16 cellular contexts compared by ENCODE assay signal in genomic region chr21:42305707-42306147, GRCh38. TPM values are rescaled to one million over a fixed set of nuclear protein-coding genes. Genes with fewer than 3 reads are reported as not detected.
A peak's percentile ranks its signal among the peaks of the same experiment; 100 is the strongest.
DNase-seq lines count a peak whose midpoint lies in the region; ATAC-seq and TF ChIP-seq lines count a peak whose summit lies in the region.
"Had no signal": no experiment of that assay in that cellular context is flagged by ENCODE, and none has a peak within 500 bp of the region (broad histone marks: within the 10 kb centered on the region; RNA-seq: fewer than 3 reads in every experiment).

No MANE protein-coding gene starts in this region.

- H3K9me3 ChIP-seq in BLaER1 (no peaks in the 10 kb centered on the region), Loucy (ENCODE audit: insufficient read depth, low read depth, low read length) (no peaks in the 10 kb centered on the region), endodermal cell (ENCODE audit: control insufficient read depth, low read length) (no peaks in the 10 kb centered on the region)
- H3K9me3 ChIP-seq: BE2C, Caco-2, HAP-1 had no signal

- H3K9me3 Mint-ChIP-seq in endodermal cell, result no peaks in the 10 kb centered on the region
- H3K9me3 Mint-ChIP-seq in activated CD4-positive, alpha-beta T cell treated with anti-CD3 and anti-CD28 coated beads, Interleukin-2, amount 10 ng/mL, durations not matched to agents 7 days and 5 days, result no peaks in the 10 kb centered on the region
- no peaks in the 10 kb centered on the region for H3K9me3 Mint-ChIP-seq in activated T-cell treated with anti-CD3 and anti-CD28 coated beads, Interleukin-2, amount 50 U/mL, for 24 hours
- H3K9me3 Mint-ChIP-seq in activated T-helper 1 cell treated with anti-CD3 and anti-CD28 coated beads, Interleukin-12 subunit alpha, Interleukin-12 subunit beta, Interleukin-2, Interleukin-4 antibody, amounts not matched to agents 30 ng/mL and 10 ng/mL and 1 ng/mL, durations not matched to agents 14 hours and 24 hours and 36 hours, result no peaks in the 10 kb centered on the region
- H3K9me3 Mint-ChIP-seq: CD8-positive, alpha-beta memory T cell had no signal

- peaks cover 3% of the 10 kb centered on the region for H3K27me3 Mint-ChIP-seq in endodermal cell (ENCODE audit: insufficient read depth)
- H3K27me3 Mint-ChIP-seq in activated CD4-positive, alpha-beta T cell treated with anti-CD3 and anti-CD28 coated beads, Interleukin-2, amount 10 ng/mL, durations not matched to agents 7 days and 5 days, result peaks cover 14% of the 10 kb centered on the region
- peaks cover 12% of the 10 kb centered on the region for H3K27me3 Mint-ChIP-seq in activated T-cell treated with anti-CD3 and anti-CD28 coated beads, Interleukin-2, amount 50 U/mL, for 24 hours
- H3K27me3 Mint-ChIP-seq in activated T-helper 1 cell treated with anti-CD3 and anti-CD28 coated beads, Interleukin-12 subunit alpha, Interleukin-12 subunit beta, Interleukin-2, Interleukin-4 antibody, amounts not matched to agents 30 ng/mL and 10 ng/mL and 1 ng/mL, durations not matched to agents 14 hours and 24 hours and 36 hours (ENCODE audit: insufficient read depth), result peaks cover 18% of the 10 kb centered on the region

- no peaks in the 10 kb centered on the region for H3K27me3 ChIP-seq in BLaER1
- no peaks in the 10 kb centered on the region for H3K27me3 ChIP-seq in Loucy (ENCODE audit: insufficient read depth, low read length, poor library complexity, severe bottlenecking)
- H3K27me3 ChIP-seq in endodermal cell (ENCODE audit: control insufficient read depth, insufficient read depth, low read length, poor library complexity, severe bottlenecking), result peaks cover 7% of the 10 kb centered on the region
- H3K27me3 ChIP-seq: BE2C had no signal

- 89 to 94% methylated on average over 29 to 33 of the region's 33 CpGs for WGBS in endodermal cell (ENCODE audit: insufficient coverage in 1 of 2, insufficient read length in 1 of 2), 2 experiments

- POLR2A ChIA-PET in activated CD4-positive, alpha-beta T cell treated with anti-CD3 and anti-CD28 coated beads, Interleukin-2, amount 10 ng/mL, durations not matched to agents 7 days and 5 days (lab: Charles Lee), result no interaction called here

- no peaks in the 10 kb centered on the region for H3K9me2 ChIP-seq in Loucy (replicated peaks; ENCODE audit: low read depth, low read length)

- H3K9ac ChIP-seq in BLaER1 (no peak overlapping the region), Loucy (ENCODE audit: low read depth, low read length, poor library complexity, severe bottlenecking) (peak overlapping the region; percentile 72), endodermal cell (ENCODE audit: extremely low read depth, low read length, poor library complexity, severe bottlenecking) (no peak overlapping the region)

- intact Hi-C loops in sciatic nerve (cut with DNase I), result no loop called here
- intact Hi-C loops in activated T-helper 1 cell treated with anti-CD3 and anti-CD28 coated beads, Interleukin-12 subunit alpha, Interleukin-12 subunit beta, Interleukin-2, Interleukin-4 antibody, amounts not matched to agents 30 ng/mL and 10 ng/mL and 1 ng/mL, durations not matched to agents 14 hours and 24 hours and 36 hours (cut with micrococcal nuclease), result loop anchor here (10.0 kb wide), 1 partner anchor 209 kb away; the partner anchor contains the start of gene SLC37A1

- no peak for TF ChIP-seq CTCF in Loucy (conservative IDR thresholded peaks at IDR 0.05; ENCODE audit: low read length)
- TF ChIP-seq CTCF in endodermal cell (conservative IDR thresholded peaks at IDR 0.05), result no peak

- peak; percentile 42 for DNase-seq in endodermal cell
- peak; percentile 52 for DNase-seq in sciatic nerve (ENCODE audit: low spot score)
- no peak for DNase-seq in activated CD4-positive, alpha-beta T cell treated with anti-CD3 and anti-CD28 coated beads, Interleukin-2, amount 10 ng/mL, durations not matched to agents 7 days and 5 days
- no peak for DNase-seq in activated T-cell treated with anti-CD3 and anti-CD28 coated beads, Interleukin-2, amount 50 U/mL, for 24 hours
- DNase-seq in activated T-helper 1 cell treated with anti-CD3 and anti-CD28 coated beads, Interleukin-12 subunit alpha, Interleukin-12 subunit beta, Interleukin-2, Interleukin-4 antibody, amounts not matched to agents 30 ng/mL and 10 ng/mL and 1 ng/mL, durations not matched to agents 14 hours and 24 hours and 36 hours (ENCODE audit: low spot score), result no peak
- DNase-seq: BE2C; CD8-positive, alpha-beta memory T cell; DND-41; GDM1 had no signal

- H3K27ac ChIP-seq in BLaER1 (0 out of 2 replicates have a peak overlapping the region, but pooled peaks have one; percentile 42), endodermal cell (ENCODE audit: low read depth, low read length) (no peak overlapping the region)
- H3K27ac ChIP-seq: HL-60 had no signal

- H3K36me3 Mint-ChIP-seq in endodermal cell (ENCODE audit: low read depth), result no peaks in the 10 kb centered on the region
- H3K36me3 Mint-ChIP-seq in activated CD4-positive, alpha-beta T cell treated with anti-CD3 and anti-CD28 coated beads, Interleukin-2, amount 10 ng/mL, durations not matched to agents 7 days and 5 days (ENCODE audit: low read depth), result no peaks in the 10 kb centered on the region
- no peaks in the 10 kb centered on the region for H3K36me3 Mint-ChIP-seq in activated T-cell treated with anti-CD3 and anti-CD28 coated beads, Interleukin-2, amount 50 U/mL, for 24 hours (ENCODE audit: low read depth)
- H3K36me3 Mint-ChIP-seq in activated T-helper 1 cell treated with anti-CD3 and anti-CD28 coated beads, Interleukin-12 subunit alpha, Interleukin-12 subunit beta, Interleukin-2, Interleukin-4 antibody, amounts not matched to agents 30 ng/mL and 10 ng/mL and 1 ng/mL, durations not matched to agents 14 hours and 24 hours and 36 hours (ENCODE audit: low read depth), result no peaks in the 10 kb centered on the region
- H3K36me3 Mint-ChIP-seq: CD8-positive, alpha-beta memory T cell had no signal

- H4K20me1 ChIP-seq in BLaER1, result no peaks in the 10 kb centered on the region
- H4K20me1 ChIP-seq in Loucy (ENCODE audit: insufficient read depth, low read length, poor library complexity, severe bottlenecking), result no peaks in the 10 kb centered on the region

- no peaks in the 10 kb centered on the region for H3F3A ChIP-seq in Loucy (ENCODE audit: low read depth)

- H3K27ac Mint-ChIP-seq in endodermal cell, result no peak overlapping the region
- H3K27ac Mint-ChIP-seq in activated CD4-positive, alpha-beta T cell treated with anti-CD3 and anti-CD28 coated beads, Interleukin-2, amount 10 ng/mL, durations not matched to agents 7 days and 5 days, result no peak overlapping the region
- H3K27ac Mint-ChIP-seq in activated T-cell treated with anti-CD3 and anti-CD28 coated beads, Interleukin-2, amount 50 U/mL, for 24 hours, result no peak overlapping the region
- H3K27ac Mint-ChIP-seq in activated T-helper 1 cell treated with anti-CD3 and anti-CD28 coated beads, Interleukin-12 subunit alpha, Interleukin-12 subunit beta, Interleukin-2, Interleukin-4 antibody, amounts not matched to agents 30 ng/mL and 10 ng/mL and 1 ng/mL, durations not matched to agents 14 hours and 24 hours and 36 hours, result no peak overlapping the region
- H3K27ac Mint-ChIP-seq: CD8-positive, alpha-beta memory T cell had no signal

- H3K4me3 ChIP-seq in BLaER1 (no peak overlapping the region), Loucy (ENCODE audit: low read length, poor library complexity, severe bottlenecking) (peak overlapping the region; percentile 45), endodermal cell (ENCODE audit: low read length) (no peak overlapping the region)
- H3K4me3 ChIP-seq: HAP-1 had no signal

- H3K4me1 ChIP-seq in BLaER1, result peaks cover 86% of the 10 kb centered on the region
- H3K4me1 ChIP-seq in Loucy (ENCODE audit: insufficient read depth, low read length, poor library complexity, severe bottlenecking), result peaks cover 84% of the 10 kb centered on the region
- no peaks in the 10 kb centered on the region for H3K4me1 ChIP-seq in endodermal cell (ENCODE audit: control insufficient read depth, insufficient read depth, low read length)
- H3K4me1 ChIP-seq: BE2C, Caco-2, HAP-1 had no signal

- peaks cover 3% of the 10 kb centered on the region for H3K4me1 Mint-ChIP-seq in endodermal cell
- H3K4me1 Mint-ChIP-seq in activated CD4-positive, alpha-beta T cell treated with anti-CD3 and anti-CD28 coated beads, Interleukin-2, amount 10 ng/mL, durations not matched to agents 7 days and 5 days, result peaks cover 9% of the 10 kb centered on the region
- H3K4me1 Mint-ChIP-seq in activated T-cell treated with anti-CD3 and anti-CD28 coated beads, Interleukin-2, amount 50 U/mL, for 24 hours (ENCODE audit: low read depth), result peaks cover 11% of the 10 kb centered on the region
- H3K4me1 Mint-ChIP-seq in activated T-helper 1 cell treated with anti-CD3 and anti-CD28 coated beads, Interleukin-12 subunit alpha, Interleukin-12 subunit beta, Interleukin-2, Interleukin-4 antibody, amounts not matched to agents 30 ng/mL and 10 ng/mL and 1 ng/mL, durations not matched to agents 14 hours and 24 hours and 36 hours (ENCODE audit: low read depth), result peaks cover 6% of the 10 kb centered on the region

- CTCF ChIA-PET in activated CD4-positive, alpha-beta T cell treated with anti-CD3 and anti-CD28 coated beads, Interleukin-2, amount 10 ng/mL, durations not matched to agents 7 days and 5 days (lab: Charles Lee), result no interaction called here

- no peak overlapping the region for H2AFZ ChIP-seq in Loucy (ENCODE audit: low read length)

- no peak overlapping the region for H3K4me3 Mint-ChIP-seq in endodermal cell
- H3K4me3 Mint-ChIP-seq in activated CD4-positive, alpha-beta T cell treated with anti-CD3 and anti-CD28 coated beads, Interleukin-2, amount 10 ng/mL, durations not matched to agents 7 days and 5 days, result no peak overlapping the region
- H3K4me3 Mint-ChIP-seq in activated T-cell treated with anti-CD3 and anti-CD28 coated beads, Interleukin-2, amount 50 U/mL, for 24 hours, result no peak overlapping the region
- no peak overlapping the region for H3K4me3 Mint-ChIP-seq in activated T-helper 1 cell treated with anti-CD3 and anti-CD28 coated beads, Interleukin-12 subunit alpha, Interleukin-12 subunit beta, Interleukin-2, Interleukin-4 antibody, amounts not matched to agents 30 ng/mL and 10 ng/mL and 1 ng/mL, durations not matched to agents 14 hours and 24 hours and 36 hours
- H3K4me3 Mint-ChIP-seq: CD8-positive, alpha-beta memory T cell had no signal

- peaks cover 11% of the 10 kb centered on the region; the same call in 1 of the 2 replicates for H3K79me2 ChIP-seq in Loucy (ENCODE audit: insufficient read depth, low read length)

- H3K4me2 ChIP-seq in BLaER1 (peak overlapping the region; percentile 84), Loucy (ENCODE audit: low read depth, low read length, poor library complexity, severe bottlenecking) (peak overlapping the region; percentile 73)

- ATAC-seq in sciatic nerve, result no peak
- ATAC-seq in GM21576 (IDR thresholded peaks at IDR 0.05; ENCODE audit: unreplicated experiment), result no peak

- H3K36me3 ChIP-seq in BLaER1, result no peaks in the 10 kb centered on the region
- no peaks in the 10 kb centered on the region for H3K36me3 ChIP-seq in Loucy (ENCODE audit: insufficient read depth, low read length)
- H3K36me3 ChIP-seq in endodermal cell (ENCODE audit: control insufficient read depth, insufficient read depth, low read length), result no peaks in the 10 kb centered on the region
- H3K36me3 ChIP-seq: BE2C, HAP-1 had no signal

RNA-seq across cellular contexts. Expression of gene TFF3, which starts 9.5 kb away (rescaled TPM):
- total RNA-seq in endodermal cell (1 to 10 TPM in 1 of 2 donors, not detected in 1; 5.5 TPM), sciatic nerve (6.1 TPM)
- polyA plus RNA-seq in endodermal cell (2013, experiment 1 of 2), result 1.2 TPM
- polyA plus RNA-seq in endodermal cell (2013, experiment 2 of 2), result 1.7 TPM
- total RNA-seq in activated CD4-positive, alpha-beta T cell treated with anti-CD3 and anti-CD28 coated beads, Interleukin-2, amount 10 ng/mL, durations not matched to agents 7 days and 5 days, result not detected
- total RNA-seq in activated T-helper 1 cell treated with anti-CD3 and anti-CD28 coated beads, Interleukin-12 subunit alpha, Interleukin-12 subunit beta, Interleukin-2, Interleukin-4 antibody, amounts not matched to agents 30 ng/mL and 10 ng/mL and 1 ng/mL, durations not matched to agents 14 hours and 24 hours and 36 hours, result not detected in 2 replicates
- total RNA-seq: CD8-positive, alpha-beta memory T cell had no signal
- polyA plus RNA-seq: CD8-positive, alpha-beta memory T cell had no signal

RNA-seq across cellular contexts. Expression of gene TFF2, which starts 45.1 kb away (rescaled TPM):
- total RNA-seq in endodermal cell, result not detected
- polyA plus RNA-seq in endodermal cell (2013, experiment 1 of 2), result not detected
- polyA plus RNA-seq in endodermal cell (2013, experiment 2 of 2), result not detected
- not detected for total RNA-seq in sciatic nerve
- not detected for total RNA-seq in activated CD4-positive, alpha-beta T cell treated with anti-CD3 and anti-CD28 coated beads, Interleukin-2, amount 10 ng/mL, durations not matched to agents 7 days and 5 days
- total RNA-seq in activated T-helper 1 cell treated with anti-CD3 and anti-CD28 coated beads, Interleukin-12 subunit alpha, Interleukin-12 subunit beta, Interleukin-2, Interleukin-4 antibody, amounts not matched to agents 30 ng/mL and 10 ng/mL and 1 ng/mL, durations not matched to agents 14 hours and 24 hours and 36 hours, result not detected in 2 replicates
- total RNA-seq: CD8-positive, alpha-beta memory T cell; H1 had no signal
- polyA plus RNA-seq: CD8-positive, alpha-beta memory T cell; H1 had no signal

Comparison
In these comparisons a context has a peak if more than half of its experiments do, and no peak if none do; other contexts are left out.
1. DNase-seq: peak in endodermal cell (single experiment) and sciatic nerve (single experiment); none in activated CD4-positive, alpha-beta T cell treated with anti-CD3 and anti-CD28 coated beads, Interleukin-2, amount 10 ng/mL, durations not matched to agents 7 days and 5 days (single experiment), activated T-cell treated with anti-CD3 and anti-CD28 coated beads, Interleukin-2, amount 50 U/mL, for 24 hours (single experiment) and activated T-helper 1 cell treated with anti-CD3 and anti-CD28 coated beads, Interleukin-12 subunit alpha, Interleukin-12 subunit beta, Interleukin-2, Interleukin-4 antibody, amounts not matched to agents 30 ng/mL and 10 ng/mL and 1 ng/mL, durations not matched to agents 14 hours and 24 hours and 36 hours (single experiment).